10 cellular contexts compared by ENCODE assay signal in genomic region chr3:63972196-63972595, GRCh38. TPM values are rescaled to one million over a fixed set of nuclear protein-coding genes. Genes with fewer than 3 reads are reported as not detected.
A peak's percentile ranks its signal among the peaks of the same experiment; 100 is the strongest.
DNase-seq lines count a peak whose midpoint lies in the region; ATAC-seq and TF ChIP-seq lines count a peak whose summit lies in the region.
"Had no signal": no experiment of that assay in that cellular context is flagged by ENCODE, and none has a peak within 500 bp of the region (broad histone marks: within the 10 kb centered on the region; RNA-seq: fewer than 3 reads in every experiment).

No MANE protein-coding gene starts in this region.

- H3K79me2 ChIP-seq in osteoblast (ENCODE audit: insufficient read depth, low read length): peaks cover 69% of the 10 kb centered on the region

- peaks cover 89% of the 10 kb centered on the region for H3K4me1 Mint-ChIP-seq in CD8-positive, alpha-beta T cell (ENCODE audit: low read depth)

- DNase-seq in CD8-positive, alpha-beta T cell: no peak
- DNase-seq in esophagus muscularis mucosa (ENCODE audit: extremely low spot score) (no peak), osteoblast (ENCODE audit: insufficient read length, low spot score, missing footprints) (peak; percentile 62), NCI-H1417 treated with DMSO at 0.1 percent for 48 hours (lab: John Stamatoyannopoulos, UW) (no peak), HPDE6-E6E7 (ENCODE audit: extremely low spot score) (no peak), left cardiac atrium (no peak)
- DNase-seq: DMS 273 treated with DMSO at 0.1 percent for 48 hours, NCI-H2081 treated with DMSO at 0.1 percent for 48 hours had no signal

- H3K27ac Mint-ChIP-seq in CD8-positive, alpha-beta T cell: peak overlapping the region; percentile 84

- no peaks in the 10 kb centered on the region for H3K27me3 ChIP-seq in CD8-positive, alpha-beta T cell (ENCODE audit: insufficient read depth, low read length)
- H3K27me3 ChIP-seq in esophagus muscularis mucosa: no peaks in the 10 kb centered on the region
- H3K27me3 ChIP-seq in osteoblast (ENCODE audit: insufficient read depth, low read length): no peaks in the 10 kb centered on the region

- H3K9me3 ChIP-seq in CD8-positive, alpha-beta T cell (ENCODE audit: low read length): no peaks in the 10 kb centered on the region
- no peaks in the 10 kb centered on the region for H3K9me3 ChIP-seq in esophagus muscularis mucosa
- no peaks in the 10 kb centered on the region for H3K9me3 ChIP-seq in osteoblast (ENCODE audit: low read depth, low read length)

- H4K20me1 ChIP-seq in osteoblast (ENCODE audit: insufficient read depth, low read length): peaks cover 21% of the 10 kb centered on the region

- no peaks in the 10 kb centered on the region for H3K9me3 Mint-ChIP-seq in CD8-positive, alpha-beta T cell

- H3K27ac ChIP-seq in CD8-positive, alpha-beta T cell (ENCODE audit: low read depth, low read length): peak overlapping the region; percentile 1
- peak overlapping the region; percentile 61 to 74 (median 71) for H3K27ac ChIP-seq in esophagus muscularis mucosa (replicated peaks in 1 of 4)
- peak overlapping the region; percentile 65 for H3K27ac ChIP-seq in osteoblast (ENCODE audit: low read depth, low read length)

- no peaks in the 10 kb centered on the region for H3K27me3 Mint-ChIP-seq in CD8-positive, alpha-beta T cell (ENCODE audit: low read depth)

- 62% methylated on average over 2 of the region's 2 CpGs for WGBS in esophagus muscularis mucosa

- H3K4me2 ChIP-seq in osteoblast (ENCODE audit: insufficient read depth, low read length): peak overlapping the region; percentile 17

- H2AFZ ChIP-seq in osteoblast (ENCODE audit: low read length): no peak overlapping the region

- no peak for TF ChIP-seq EP300 in esophagus muscularis mucosa (IDR thresholded peaks at IDR 0.05)

- TF ChIP-seq CTCF in CD8-positive, alpha-beta T cell (IDR thresholded peaks at IDR 0.05): no peak
- TF ChIP-seq CTCF in esophagus muscularis mucosa (IDR thresholded peaks at IDR 0.05) (no peak), osteoblast (IDR thresholded peaks at IDR 0.05; ENCODE audit: extremely low read depth, low read depth, low read length) (no peak)

- TF ChIP-seq POLR2A in esophagus muscularis mucosa (IDR thresholded peaks at IDR 0.05; ENCODE audit: low read depth): no peak

- POLR2A ChIA-PET in CD8-positive, alpha-beta T cell (lab: Charles Lee): interaction anchor here (1.0 to 1.6 kb wide), 2 partner anchors 22 to 51 kb away, joined by 3 to 5 read pairs; partner anchors contain the start of gene PSMD6

- H3K4me3 Mint-ChIP-seq in CD8-positive, alpha-beta T cell: peak overlapping the region; percentile 64

- H3K36me3 ChIP-seq in CD8-positive, alpha-beta T cell (ENCODE audit: insufficient read depth, low read length): peaks cover 11% of the 10 kb centered on the region
- no peaks in the 10 kb centered on the region for H3K36me3 ChIP-seq in esophagus muscularis mucosa
- peaks cover 13% of the 10 kb centered on the region for H3K36me3 ChIP-seq in osteoblast (ENCODE audit: insufficient read depth, low read length)

- H3K4me3 ChIP-seq in CD8-positive, alpha-beta T cell (ENCODE audit: low read depth, low read length): no peak overlapping the region
- no peak overlapping the region for H3K4me3 ChIP-seq in esophagus muscularis mucosa
- H3K4me3 ChIP-seq in osteoblast (ENCODE audit: insufficient read depth, low read length): no peak overlapping the region

- H3K36me3 Mint-ChIP-seq in CD8-positive, alpha-beta T cell: peaks cover 55% of the 10 kb centered on the region

- no peak for ATAC-seq in CD8-positive, alpha-beta T cell
- peak; percentile 73 for ATAC-seq in SK-N-SH treated with all-trans-retinoic acid at 6 μM for 48 hours
- no peak for ATAC-seq in GM21723 (IDR thresholded peaks at IDR 0.05; ENCODE audit: unreplicated experiment)
- no peak for ATAC-seq in left cardiac atrium

- CTCF ChIA-PET in CD8-positive, alpha-beta T cell (lab: Charles Lee): interaction anchor here (1.6 to 14.7 kb wide), 3 partner anchors 9 to 19 kb away, joined by 3 to 187 read pairs (median 169); no protein-coding TSS in a partner anchor

- peaks cover 82% of the 10 kb centered on the region for H3K4me1 ChIP-seq in CD8-positive, alpha-beta T cell (ENCODE audit: insufficient read depth, low read length)
- H3K4me1 ChIP-seq in esophagus muscularis mucosa (peaks cover 48 to 98% (median 86%) of the 10 kb centered on the region in 4 donors), osteoblast (ENCODE audit: insufficient read depth, low read length) (peaks cover 62% of the 10 kb centered on the region)

- intact Hi-C loops in CD8-positive, alpha-beta T cell (cut with DNase I, micrococcal nuclease): no loop called here
- intact Hi-C loops in esophagus muscularis mucosa (cut with DNase I): no loop called here
- intact Hi-C loops in left cardiac atrium (cut with DNase I): no loop called here

TF ChIP-seq in SK-N-SH treated with all-trans-retinoic acid at 6 μM for 48 hours, 23 proteins besides CTCF, POLR2A, EP300 and RAD21:
- TF ChIP-seq RARB (CRISPR knock-in tag; IDR thresholded peaks at IDR 0.05) (no peak), GLIS3 (CRISPR knock-in tag; IDR thresholded peaks at IDR 0.05) (no peak), SNAI2 (CRISPR knock-in tag; IDR thresholded peaks at IDR 0.05) (no peak), CSRNP3 (CRISPR knock-in tag; IDR thresholded peaks at IDR 0.05) (no peak), TOX (CRISPR knock-in tag; IDR thresholded peaks at IDR 0.05; ENCODE audit: borderline replicate concordance) (no peak), OSR1 (CRISPR knock-in tag; IDR thresholded peaks at IDR 0.05) (no peak), ZFP30 (CRISPR knock-in tag; IDR thresholded peaks at IDR 0.05) (no peak), ARNTL (CRISPR knock-in tag; IDR thresholded peaks at IDR 0.05; ENCODE audit: borderline replicate concordance, low read depth) (no peak), CSDC2 (CRISPR knock-in tag; IDR thresholded peaks at IDR 0.05) (no peak), TCF4 (CRISPR knock-in tag; IDR thresholded peaks at IDR 0.05; ENCODE audit: borderline replicate concordance) (no peak), ZNF8 (CRISPR knock-in tag; IDR thresholded peaks at IDR 0.05) (no peak), POU6F1 (CRISPR knock-in tag; IDR thresholded peaks at IDR 0.05; ENCODE audit: borderline replicate concordance, low read depth) (no peak)

RNA-seq across cellular contexts. Expression of gene PSMD6, which starts 51.1 kb away (rescaled TPM):
- total RNA-seq in CD8-positive, alpha-beta T cell: 100 to 1,000 TPM; 134 to 138 TPM
- total RNA-seq in esophagus muscularis mucosa: 10 to 100 TPM; 64.5 to 78.2 (median 70.7) TPM
- total RNA-seq in osteoblast: 76.7 and 77.5 TPM in 2 replicates
- total RNA-seq in left cardiac atrium: 10 to 100 TPM; 61.6 to 80.3 TPM

Comparison
In these comparisons a context has a peak if more than half of its experiments do, and no peak if none do; other contexts are left out.
1. H3K27ac ChIP-seq: peak in every context shown above with its lines; median percentile 71 in esophagus muscularis mucosa; 65 in osteoblast; 1 in CD8-positive, alpha-beta T cell.